1 cellular context compared by ENCODE assay signal in genomic region chr4:7043521-7044414, GRCh38.
TF ChIP-seq lines count a peak whose summit lies in the region.

No MANE protein-coding gene starts in this region.

TF ChIP-seq in GM12878, 131 proteins besides CTCF, POLR2A, EP300 and RAD21 (continued from another document):
- peak; percentile 72 for TF ChIP-seq YY1 (IDR thresholded peaks at IDR 0.05; ENCODE audit: low read depth, low read length)
- no peak; the same call in 1 of the 2 replicates for TF ChIP-seq BACH1 (IDR thresholded peaks at IDR 0.05; ENCODE audit: borderline replicate concordance)
- peak; percentile 60 for TF ChIP-seq NKRF (conservative IDR thresholded peaks at IDR 0.05)
- TF ChIP-seq ASH2L (IDR thresholded peaks at IDR 0.05; ENCODE audit: borderline replicate concordance, low read depth) = no peak
- TF ChIP-seq MYB (IDR thresholded peaks at IDR 0.05; ENCODE audit: borderline replicate concordance, low read depth, low read length) = no peak
- 0 out of 2 replicates have a peak, but pooled peaks have one; percentile 31 for TF ChIP-seq POLR2AphosphoS5 (IDR thresholded peaks at IDR 0.05; ENCODE audit: low read length)
- TF ChIP-seq E2F8 (IDR thresholded peaks at IDR 0.05; ENCODE audit: low read depth, partially characterized antibody) = no peak
- TF ChIP-seq TCF12 (IDR thresholded peaks at IDR 0.05; ENCODE audit: low read depth, low read length) = no peak
- TF ChIP-seq RUNX3 (IDR thresholded peaks at IDR 0.05; ENCODE audit: low read length) = 0 out of 2 replicates have a peak, but pooled peaks have one; percentile 15
- peak; percentile 37; the same call in 1 of the 2 replicates for TF ChIP-seq LARP7 (IDR thresholded peaks at IDR 0.05)
- TF ChIP-seq EZH2 (IDR thresholded peaks at IDR 0.05; ENCODE audit: borderline replicate concordance, control insufficient read depth, low read depth, low read length) = no peak
- TF ChIP-seq BRCA1 (IDR thresholded peaks at IDR 0.05; ENCODE audit: low read depth, low read length) = no peak
- no peak for TF ChIP-seq NRF1 (conservative IDR thresholded peaks at IDR 0.05; ENCODE audit: low read depth, low read length)
TF ChIP-seq in GM12878: peak in this region for 9.
